In the genomic region with DNA sequence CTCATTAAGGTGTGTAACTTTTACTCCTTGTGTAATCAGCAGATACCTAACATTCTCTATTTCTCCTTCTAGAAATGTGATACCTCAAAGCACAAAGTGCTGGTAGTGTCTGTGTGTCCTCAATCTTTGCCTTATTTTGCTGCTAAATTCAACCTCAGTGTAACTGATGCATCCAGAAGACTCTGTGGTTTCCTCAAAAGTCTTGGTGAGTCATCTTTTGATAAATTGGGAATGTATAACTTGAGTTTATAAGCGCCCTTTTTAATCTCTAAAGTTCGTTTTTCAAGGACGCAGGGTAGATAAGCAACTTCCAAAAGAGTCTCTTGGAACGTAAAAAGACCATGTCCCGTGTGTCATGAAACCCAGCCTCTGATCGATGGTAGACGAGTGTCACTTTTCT, we compare ENCODE assay signal across 17 cellular contexts.
"Had no signal": no experiment of that assay in that cellular context is flagged by ENCODE, and none has a peak within 500 bp of the region (broad histone marks: within the 10 kb centered on the region; RNA-seq: fewer than 3 reads in every experiment).

No MANE protein-coding gene starts in this region.

- H3K4me1 Mint-ChIP-seq: neural crest cell had no signal

- H3K27me3 ChIP-seq: hepatocyte, pancreas, uterus had no signal

- H3K4me3 ChIP-seq: hepatocyte, pancreas, smooth muscle cell, uterus had no signal

- DNase-seq: dermis blood vessel endothelial cell; foreskin melanocyte; head of caudate nucleus; kidney glomerular epithelial cell; naive thymus-derived CD4-positive, alpha-beta T cell; pancreas; stimulated activated CD4-positive, alpha-beta T cell treated with anti-CD3 and anti-CD28 coated beads, Interleukin-2, amount 100 ng/mL, for 48 hours; stimulated activated naive CD4-positive, alpha-beta T cell treated with Interleukin-2 at 50 U/mL for 16 hours; uterus had no signal

- H3K36me3 ChIP-seq: uterus had no signal

- H3K27me3 Mint-ChIP-seq: naive thymus-derived CD4-positive, alpha-beta T cell; progenitor cell of endocrine pancreas; type B pancreatic cell had no signal

- H3K4me1 ChIP-seq: uterus had no signal

- H3K27ac Mint-ChIP-seq: naive thymus-derived CD4-positive, alpha-beta T cell; progenitor cell of endocrine pancreas; type B pancreatic cell had no signal

- H3K27ac ChIP-seq: hepatocyte, pancreas, uterus had no signal

- H3K4me3 Mint-ChIP-seq: naive thymus-derived CD4-positive, alpha-beta T cell; neural crest cell; type B pancreatic cell had no signal

- H3K9me3 Mint-ChIP-seq: naive thymus-derived CD4-positive, alpha-beta T cell; neural crest cell; type B pancreatic cell had no signal

- H3K4me2 ChIP-seq: hepatocyte, smooth muscle cell had no signal

- ATAC-seq: naive thymus-derived CD4-positive, alpha-beta T cell; pancreas; right cardiac atrium had no signal

- FAIRE-seq: colon, endothelial cell of umbilical vein, pancreas had no signal

- H3K9me3 ChIP-seq: pancreas, uterus had no signal
